8 cellular contexts compared by ENCODE assay signal in the genomic region with DNA sequence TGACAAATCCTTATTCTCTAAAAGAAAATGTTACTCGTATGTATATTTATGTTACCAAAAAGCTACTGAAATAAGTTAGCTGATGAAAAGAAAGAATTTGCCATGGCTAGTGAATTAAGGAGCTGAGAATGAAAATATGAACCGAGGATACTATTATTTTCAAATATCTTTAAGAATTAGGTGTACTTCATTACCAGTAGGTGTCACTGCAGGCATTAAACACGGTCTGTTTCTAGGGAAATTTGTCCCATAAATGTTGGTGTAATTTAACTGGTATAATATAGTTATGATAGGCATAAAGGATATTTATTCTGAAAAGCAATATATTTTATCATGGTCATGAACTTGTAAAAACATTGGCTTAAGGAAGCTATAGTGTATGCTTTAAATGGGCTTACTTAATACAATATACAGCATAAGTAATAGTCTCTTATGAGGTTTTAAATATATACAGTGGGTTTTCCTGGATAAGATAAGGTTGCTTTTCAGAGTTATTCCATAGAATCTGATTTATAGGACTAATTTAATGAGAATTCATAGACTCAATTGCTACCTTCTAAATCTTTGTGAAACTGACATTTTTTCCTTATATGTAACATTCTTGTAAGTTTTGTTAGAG.
DNase-seq lines count a peak whose midpoint lies in the region; ATAC-seq and TF ChIP-seq lines count a peak whose summit lies in the region.

No MANE protein-coding gene starts in this region.

- no peaks in the 10 kb centered on the region for H3K79me2 ChIP-seq in OCI-LY7 (ENCODE audit: insufficient read depth, low read depth, low read length)

- no peaks in the 10 kb centered on the region for H3K9me2 ChIP-seq in OCI-LY7 (ENCODE audit: insufficient read depth, low read length)

- H3K4me1 ChIP-seq in BE2C: no peaks in the 10 kb centered on the region
- no peaks in the 10 kb centered on the region for H3K4me1 ChIP-seq in OCI-LY7 (ENCODE audit: insufficient read depth, low read length, poor library complexity, severe bottlenecking)

- H4K20me1 ChIP-seq in OCI-LY7 (ENCODE audit: insufficient read depth, low read length): no peaks in the 10 kb centered on the region

- H3K4me3 ChIP-seq in BE2C (ENCODE audit: low read depth, low read length) (no peak overlapping the region), OCI-LY7 (ENCODE audit: low read depth, low read length, poor library complexity, severe bottlenecking) (no peak overlapping the region)

- POLR2A ChIA-PET in OCI-LY7 (lab: Charles Lee): no interaction called here

- H3K9me3 ChIP-seq in BE2C (no peaks in the 10 kb centered on the region), OCI-LY7 (ENCODE audit: low read length) (no peaks in the 10 kb centered on the region)

- CTCF ChIA-PET in OCI-LY7 (lab: Charles Lee; ENCODE audit: unreplicated experiment): no interaction called here

- H3K36me3 ChIP-seq in BE2C (no peaks in the 10 kb centered on the region), OCI-LY7 (ENCODE audit: insufficient read depth, low read length) (no peaks in the 10 kb centered on the region)

- no peak overlapping the region for H3K4me2 ChIP-seq in OCI-LY7 (ENCODE audit: low read length)

- intact Hi-C loops in OCI-LY7 (cut with micrococcal nuclease; ENCODE audit: unreplicated experiment): no loop called here

- no peaks in the 10 kb centered on the region for H3K27me3 ChIP-seq in BE2C

- no peak overlapping the region for H2AFZ ChIP-seq in OCI-LY7 (ENCODE audit: low read length)

- no peak for TF ChIP-seq POLR2A in erythroblast (IDR thresholded peaks at IDR 0.05; ENCODE audit: low read length)

- H3K27ac ChIP-seq in OCI-LY7 (ENCODE audit: low read depth, low read length, poor library complexity, severe bottlenecking): no peak overlapping the region

- TF ChIP-seq CTCF in BE2C (IDR thresholded peaks at IDR 0.05; ENCODE audit: low read depth, low read length) (peak; percentile 68), OCI-LY7 (conservative IDR thresholded peaks at IDR 0.05; ENCODE audit: low read length) (peak; percentile 82), omental fat pad (IDR thresholded peaks at IDR 0.05) (no peak)

- no TSS peak for BruUV-seq in OCI-LY7 (replicated peaks; lab: Mats Ljungman, UMichigan)

- ATAC-seq in omental fat pad (ENCODE audit: low FRiP score) (peak; percentile 73), GM19455 (IDR thresholded peaks at IDR 0.05; ENCODE audit: unreplicated experiment) (no peak)

- DNase-seq in BE2C: peak; percentile 19
- peak; percentile 7 for DNase-seq in HPDE6-E6E7 (ENCODE audit: extremely low spot score)
- DNase-seq in OCI-LY7 (ENCODE audit: low spot score): peak; percentile 29
- peak; percentile 28 to 60 for DNase-seq in erythroblast (lab: John Stamatoyannopoulos, UW)
- DNase-seq in omental fat pad (ENCODE audit: low spot score): no peak
- DNase-seq in GM19238 (ENCODE audit: insufficient read length, low spot score): no peak
- no peak for DNase-seq in GOT3 (lab: John Stamatoyannopoulos, UW)

Comparison
In these comparisons a context has a peak if more than half of its experiments do, and no peak if none do; other contexts are left out.
1. DNase-seq: peak in BE2C (single experiment), HPDE6-E6E7 (single experiment), OCI-LY7 (single experiment) and erythroblast (2 of 2); none in omental fat pad (single experiment), GM19238 (single experiment) and GOT3 (single experiment).
2. CTCF ChIP-seq: peak in BE2C (single experiment) and OCI-LY7 (single experiment); none in omental fat pad (0 of 3).